In the genomic region with DNA sequence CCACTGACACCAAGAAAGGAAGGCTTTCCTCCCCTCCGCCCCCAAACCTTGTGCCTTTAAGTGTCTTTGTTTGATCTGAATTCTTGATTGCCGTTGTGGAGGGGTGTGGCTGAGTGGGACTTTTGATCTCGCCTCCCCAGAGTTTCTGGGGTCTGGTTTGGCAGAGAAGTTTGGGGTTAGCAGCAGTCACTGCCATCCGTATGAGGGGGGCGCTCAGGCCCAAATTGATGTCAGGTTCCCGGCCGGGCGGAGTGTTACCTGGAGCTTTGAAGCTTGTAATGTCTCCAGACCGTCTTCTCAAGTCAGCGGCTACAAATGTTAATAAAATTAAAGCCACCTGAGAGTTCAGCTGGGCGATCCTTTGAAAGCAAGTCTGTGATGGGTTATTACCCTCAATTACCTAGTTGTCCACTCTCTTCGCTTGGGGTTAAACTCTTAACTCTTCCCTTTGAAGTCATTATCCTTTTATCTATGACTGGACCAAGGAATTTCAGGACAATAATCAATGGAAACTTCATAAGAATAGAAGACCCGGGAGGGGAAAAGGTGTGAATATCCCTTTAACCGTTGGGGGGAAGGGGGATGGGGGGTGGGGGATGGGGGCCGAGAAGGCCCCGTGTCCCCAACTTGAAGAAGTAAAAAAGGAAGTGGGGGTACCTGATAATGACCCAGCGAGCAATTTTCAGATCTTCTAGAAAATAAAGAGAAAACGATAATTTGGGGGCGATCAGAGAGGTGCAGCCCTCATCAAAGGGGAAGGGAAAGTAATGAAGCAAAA, we compare ENCODE assay signal across 17 cellular contexts. TPM values are rescaled to one million over a fixed set of nuclear protein-coding genes. Genes with fewer than 3 reads are reported as not detected.
DNase-seq lines count a peak whose midpoint lies in the region; ATAC-seq and TF ChIP-seq lines count a peak whose summit lies in the region.
"Had no signal": no experiment of that assay in that cellular context is flagged by ENCODE, and none has a peak within 500 bp of the region (broad histone marks: within the 10 kb centered on the region; RNA-seq: fewer than 3 reads in every experiment).

No MANE protein-coding gene starts in this region.

- H3K27ac ChIP-seq in fibroblast of lung (ENCODE audit: insufficient read depth, low read length) (no peak overlapping the region), suprapubic skin (no peak overlapping the region)
- H3K27ac ChIP-seq: transverse colon, WERI-Rb-1 had no signal

- H3K27ac Mint-ChIP-seq in T-cell = peak overlapping the region in 1 of 2 donors; percentile 44

- DNase-seq in activated T-cell treated with anti-CD3 and anti-CD28 coated beads, Interleukin-2, amount 50 U/mL, for 1 hour = peak; percentile 24
- DNase-seq in activated T-cell treated with anti-CD3 and anti-CD28 coated beads for 4 hours (no peak), T-cell (peak in 18 of 34 experiments; percentile 2 to 51 (median 12)), fibroblast of lung (ENCODE audit: low read depth in 2 of 2) (no peak), suprapubic skin (ENCODE audit: low spot score in 2 of 2) (no peak), GM10248 (ENCODE audit: extremely low spot score) (no peak), NCI-H345 (lab: John Stamatoyannopoulos, UW) (no peak)
- DNase-seq: ACHN, DMS153, erythroblast, NCI-H2107, ovary, SK-N-SH, transverse colon, WERI-Rb-1 had no signal

- TF ChIP-seq POLR2A in suprapubic skin (IDR thresholded peaks at IDR 0.05) = no peak

- no peak overlapping the region for H3K9ac ChIP-seq in fibroblast of lung (ENCODE audit: insufficient read depth, low read length)
- H3K9ac ChIP-seq: SK-N-SH had no signal

- H3K9me3 Mint-ChIP-seq in T-cell = no peaks in the 10 kb centered on the region
- H3K9me3 Mint-ChIP-seq: central memory CD8-positive, alpha-beta T cell had no signal

- H3K27me3 ChIP-seq in fibroblast of lung (ENCODE audit: control insufficient read depth, insufficient read depth, low read length) (no peaks in the 10 kb centered on the region), suprapubic skin (no peaks in the 10 kb centered on the region)
- H3K27me3 ChIP-seq: ovary, transverse colon had no signal

- no peaks in the 10 kb centered on the region for H4K20me1 ChIP-seq in fibroblast of lung (ENCODE audit: control insufficient read depth, extremely low read depth, insufficient read depth, low read length)

- no peak for TF ChIP-seq EP300 in suprapubic skin (IDR thresholded peaks at IDR 0.05)

- H3K36me3 ChIP-seq in fibroblast of lung (ENCODE audit: control insufficient read depth, insufficient read depth, low read length) (no peaks in the 10 kb centered on the region), suprapubic skin (no peaks in the 10 kb centered on the region)
- H3K36me3 ChIP-seq: ovary, transverse colon, WERI-Rb-1 had no signal

- H3K4me3 ChIP-seq in fibroblast of lung (replicated peaks in 1 of 4; ENCODE audit: control extremely low read depth in 1 of 4, insufficient read depth in 1 of 4, low read depth in 3 of 4, low read length in 4 of 4) = peak overlapping the region in 2 of 4 experiments; percentile 25 to 54
- H3K4me3 ChIP-seq in suprapubic skin = peak overlapping the region; percentile 29
- H3K4me3 ChIP-seq: transverse colon had no signal

- peak in 3 of 4 experiments; percentile 31 to 74 (median 53) for ATAC-seq in T-cell (replicated peaks in 1 of 4)
- no peak for ATAC-seq in GM18907 (IDR thresholded peaks at IDR 0.05; ENCODE audit: unreplicated experiment)

- no peaks in the 10 kb centered on the region for H3K9me3 ChIP-seq in fibroblast of lung (ENCODE audit: control insufficient read depth, insufficient read depth, low read depth, low read length)
- H3K9me3 ChIP-seq in suprapubic skin = no peaks in the 10 kb centered on the region
- H3K9me3 ChIP-seq: ovary, SK-N-SH, transverse colon had no signal

- no peaks in the 10 kb centered on the region for H3K79me2 ChIP-seq in fibroblast of lung (ENCODE audit: control insufficient read depth, insufficient read depth, low read length)

- H3K4me1 ChIP-seq in fibroblast of lung (ENCODE audit: control insufficient read depth, extremely low read depth, insufficient read depth, low read length) (no peaks in the 10 kb centered on the region), suprapubic skin (peaks cover 21% of the 10 kb centered on the region)

- H3K4me1 Mint-ChIP-seq in T-cell = peaks cover 27 to 39% (median 32%) of the 10 kb centered on the region in 3 donors
- H3K4me1 Mint-ChIP-seq: central memory CD8-positive, alpha-beta T cell had no signal

- peak overlapping the region; percentile 71 for H3K4me2 ChIP-seq in fibroblast of lung (ENCODE audit: extremely low read depth, insufficient read depth, low read length)
- H3K4me2 ChIP-seq: SK-N-SH had no signal

- H3K36me3 Mint-ChIP-seq in T-cell = no peaks in the 10 kb centered on the region

- H3K27me3 Mint-ChIP-seq in T-cell = peaks cover 0 to 4% of the 10 kb centered on the region in 2 donors

- H3K4me3 Mint-ChIP-seq in T-cell = peak overlapping the region; percentile 51 to 83 (median 53)
- H3K4me3 Mint-ChIP-seq: central memory CD8-positive, alpha-beta T cell had no signal

- 66% methylated on average over 19 of the region's 19 CpGs for WGBS in suprapubic skin

- H2AFZ ChIP-seq in fibroblast of lung (ENCODE audit: low read length) = no peak overlapping the region

- TF ChIP-seq CTCF in fibroblast of lung (conservative IDR thresholded peaks at IDR 0.05 in 1 of 2, IDR thresholded peaks at IDR 0.05 in 1 of 2; ENCODE audit: low read depth in 1 of 2, low read length in 2 of 2) (no peak), suprapubic skin (IDR thresholded peaks at IDR 0.05) (no peak), GM10248 (IDR thresholded peaks at IDR 0.05; ENCODE audit: control extremely low read depth, extremely low read depth, low read depth, missing control alignments) (no peak)

- CTCF ChIA-PET in T-cell (lab: Charles Lee) (no interaction called here), GM10248 (lab: Yijun Ruan, JAX) (no interaction called here)

- POLR2A ChIA-PET in T-cell (lab: Charles Lee) (interaction anchor here (0.6 to 0.7 kb wide), 2 partner anchors 11 to 316 kb away, joined by 3 read pairs; no protein-coding TSS in a partner anchor), GM10248 (lab: Yijun Ruan, JAX) (no interaction called here)

RNA-seq across cellular contexts. Expression of a gene that starts 31.8 kb away (rescaled TPM):
- total RNA-seq in T-cell = 10 to 100 TPM; 35.8 to 44.9 (median 40.2) TPM
- total RNA-seq in fibroblast of lung = 1.8 and 2.1 TPM in 2 replicates
- polyA plus RNA-seq in fibroblast of lung = 1.8 and 2.0 TPM in 2 replicates
- 1.6 and 1.9 TPM in 2 replicates for polyA plus RNA-seq in fibroblast of lung (2012)
- 0.59 and 1.5 TPM in 2 replicates for polyA minus RNA-seq in fibroblast of lung (ENCODE audit: low replicate concordance)
- 10 to 100 TPM in 3 of 4 donors, 1 to 10 TPM in 1; 9.8 to 36.9 (median 19.8) TPM for total RNA-seq in suprapubic skin

Comparison
In these comparisons a context has a peak if more than half of its experiments do, and no peak if none do; other contexts are left out.
1. DNase-seq: peak in activated T-cell treated with anti-CD3 and anti-CD28 coated beads, Interleukin-2, amount 50 U/mL, for 1 hour (single experiment) and T-cell (18 of 34); none in activated T-cell treated with anti-CD3 and anti-CD28 coated beads for 4 hours (single experiment), fibroblast of lung (0 of 2), suprapubic skin (0 of 2), GM10248 (single experiment) and NCI-H345 (single experiment).